In genomic region chr1:182010800-182011370, GRCh38 we compare ENCODE assay signal across 4 cellular contexts. TPM values are rescaled to one million over a fixed set of nuclear protein-coding genes. Genes with fewer than 3 reads are reported as not detected.
"Had no signal": no experiment of that assay in that cellular context is flagged by ENCODE, and none has a peak within 500 bp of the region (broad histone marks: within the 10 kb centered on the region; RNA-seq: fewer than 3 reads in every experiment).

No MANE protein-coding gene starts in this region.

RNA-seq across cellular contexts. Expression of gene ZNF648, which starts 50.6 kb away (rescaled TPM):
- total RNA-seq: thoracic aorta, upper lobe of right lung, vagina had no signal
- polyA plus RNA-seq: urinary bladder had no signal
